ENCODE assay signal across 8 cellular contexts in the genomic region with DNA sequence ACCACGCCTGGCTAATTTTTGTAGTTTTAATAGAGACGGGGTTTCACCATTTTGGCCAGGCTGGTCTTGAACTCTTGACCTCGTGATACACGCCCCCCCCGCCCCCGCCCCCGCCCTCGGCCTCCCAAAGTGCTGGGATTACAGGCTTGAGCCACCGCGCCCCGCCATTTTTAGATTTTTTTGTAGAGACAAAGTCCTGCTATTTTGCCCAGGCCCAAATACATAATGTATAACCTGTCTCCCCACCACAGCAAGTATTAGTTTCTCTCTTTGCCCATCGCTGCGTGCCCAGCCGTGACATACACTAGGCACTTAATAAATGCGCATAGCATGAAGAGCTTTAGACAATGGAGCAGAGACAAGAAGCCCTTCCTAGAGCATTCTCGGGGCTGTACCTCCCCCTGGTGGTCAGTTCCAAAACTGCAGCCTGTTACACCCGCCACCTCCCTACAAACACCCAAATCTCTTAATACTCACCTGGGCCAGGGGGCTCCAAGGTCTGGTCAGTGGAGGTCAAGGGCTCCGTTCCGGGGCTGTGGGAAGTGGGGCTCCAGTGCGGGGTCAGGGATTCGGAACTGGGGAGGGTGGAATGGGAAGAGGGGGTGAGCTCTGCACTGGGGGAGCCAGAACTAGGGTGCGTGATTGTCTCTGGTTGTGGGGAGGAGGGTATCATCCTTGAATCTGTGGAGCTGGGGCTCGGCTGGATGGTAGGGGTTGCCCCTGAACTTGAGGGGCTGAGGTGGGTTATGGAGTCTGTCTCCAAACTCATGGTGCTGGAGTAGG. TPM values are rescaled to one million over a fixed set of nuclear protein-coding genes. Genes with fewer than 3 reads are reported as not detected.
DNase-seq lines count a peak whose midpoint lies in the region; ATAC-seq, FAIRE-seq and TF ChIP-seq lines count a peak whose summit lies in the region.

No MANE protein-coding gene starts in this region.

- no peak overlapping the region for H3K4me3 ChIP-seq in GM06990 (replicated peaks; ENCODE audit: low read depth, low read length)
- no peak overlapping the region for H3K4me3 ChIP-seq in ascending aorta
- no peak overlapping the region for H3K4me3 ChIP-seq in small intestine (ENCODE audit: low read depth in 1 of 2, low read length in 2 of 2)

- H3K4me1 ChIP-seq in ascending aorta = no peaks in the 10 kb centered on the region
- H3K4me1 ChIP-seq in small intestine (ENCODE audit: control insufficient read depth in 2 of 2, insufficient read depth in 1 of 2, low read depth in 1 of 2, low read length in 1 of 2) = no peaks in the 10 kb centered on the region

- no peak overlapping the region for H3K27ac ChIP-seq in ascending aorta
- no peak overlapping the region for H3K27ac ChIP-seq in small intestine (ENCODE audit: low read depth in 1 of 2, low read length in 1 of 2)

- H3K9me3 ChIP-seq in ascending aorta = no peaks in the 10 kb centered on the region
- H3K9me3 ChIP-seq in small intestine (ENCODE audit: control insufficient read depth, low read depth) = no peaks in the 10 kb centered on the region

- H3K27me3 ChIP-seq in GM06990 (replicated peaks; ENCODE audit: control insufficient read depth, insufficient read depth, low read length) = no peaks in the 10 kb centered on the region; the same call in 1 of the 2 replicates
- no peaks in the 10 kb centered on the region for H3K27me3 ChIP-seq in ascending aorta
- no peaks in the 10 kb centered on the region for H3K27me3 ChIP-seq in small intestine (ENCODE audit: control insufficient read depth in 2 of 2, insufficient read depth in 2 of 2, low read length in 2 of 2)

- intact Hi-C loops in ascending aorta (cut with DNase I) = loop anchor here (1.0 to 10.0 kb wide), 4 partner anchors 43 to 137 kb away; no protein-coding TSS in a partner anchor

- 21 to 24% (median 24%) methylated on average over 20 to 23 of the region's 23 CpGs for WGBS in small intestine, 3 donors

- TF ChIP-seq CTCF in GM06990 (IDR thresholded peaks at IDR 0.05; ENCODE audit: insufficient read depth, low read length, poor library complexity, severe bottlenecking) (peak; percentile 92), ascending aorta (IDR thresholded peaks at IDR 0.05) (peak; percentile 96 to 98 (median 96))

- DNase-seq in GM06990 (ENCODE audit: extremely low read depth, insufficient read length) (peak; percentile 50), NCI-H128 (lab: John Stamatoyannopoulos, UW; ENCODE audit: unreplicated experiment) (peak; percentile 56), T-helper 2 cell (peak; percentile 56 to 75 (median 69)), ascending aorta (ENCODE audit: low spot score in 2 of 2) (peak in 1 of 2 donors; percentile 82), hippocampal formation (lab: John Stamatoyannopoulos, UW) (peak; percentile 34 to 45), small intestine (peak; percentile 77)

- ATAC-seq in HG03097 (IDR thresholded peaks at IDR 0.05; ENCODE audit: low FRiP score, unreplicated experiment) (no peak), HG02870 (IDR thresholded peaks at IDR 0.05; ENCODE audit: unreplicated experiment) (no peak)

- FAIRE-seq in small intestine (lab: Jason Lieb, UNC) = no peak

- no peaks in the 10 kb centered on the region for H3K36me3 ChIP-seq in GM06990 (ENCODE audit: control insufficient read depth, insufficient read depth, low read length)
- peaks cover 0 to 2% of the 10 kb centered on the region in 2 donors for H3K36me3 ChIP-seq in ascending aorta
- no peaks in the 10 kb centered on the region for H3K36me3 ChIP-seq in small intestine (ENCODE audit: control insufficient read depth in 2 of 2, insufficient read depth in 2 of 2, low read length in 2 of 2)

RNA-seq across cellular contexts. Expression of a gene that starts 22.5 kb away (rescaled TPM):
- total RNA-seq in ascending aorta = 51.2 TPM
- polyA plus RNA-seq in small intestine = 10 to 100 TPM in 1 of 3 donors, 1 to 10 TPM in 2; 1.5 to 15.2 (median 5.4) TPM

RNA-seq across cellular contexts. Expression of a gene that starts 25.5 kb away (rescaled TPM):
- not detected for total RNA-seq in ascending aorta
- polyA plus RNA-seq in small intestine = 1 to 10 TPM in 1 of 3 donors, not detected in 2; 1.1 TPM

RNA-seq across cellular contexts. Expression of a gene that starts 29.6 kb away (rescaled TPM):
- total RNA-seq in ascending aorta = 3,570 TPM
- 100 to 1,000 TPM; 129 to 211 (median 159) TPM for polyA plus RNA-seq in small intestine

RNA-seq across cellular contexts. Expression of a gene that starts 47.9 kb away (rescaled TPM):
- 12.3 TPM for total RNA-seq in ascending aorta
- polyA plus RNA-seq in small intestine = 1 to 10 TPM in 2 of 3 donors, under 1 TPM in 1; 0.81 to 6.0 (median 2.0) TPM

RNA-seq across cellular contexts. Expression of a gene that starts 58.8 kb away (rescaled TPM):
- 9.5 TPM for total RNA-seq in ascending aorta
- 10 to 100 TPM; 12.5 to 25.9 (median 21.9) TPM for polyA plus RNA-seq in small intestine
